ENCODE assay signal across 9 cellular contexts in the genomic region with DNA sequence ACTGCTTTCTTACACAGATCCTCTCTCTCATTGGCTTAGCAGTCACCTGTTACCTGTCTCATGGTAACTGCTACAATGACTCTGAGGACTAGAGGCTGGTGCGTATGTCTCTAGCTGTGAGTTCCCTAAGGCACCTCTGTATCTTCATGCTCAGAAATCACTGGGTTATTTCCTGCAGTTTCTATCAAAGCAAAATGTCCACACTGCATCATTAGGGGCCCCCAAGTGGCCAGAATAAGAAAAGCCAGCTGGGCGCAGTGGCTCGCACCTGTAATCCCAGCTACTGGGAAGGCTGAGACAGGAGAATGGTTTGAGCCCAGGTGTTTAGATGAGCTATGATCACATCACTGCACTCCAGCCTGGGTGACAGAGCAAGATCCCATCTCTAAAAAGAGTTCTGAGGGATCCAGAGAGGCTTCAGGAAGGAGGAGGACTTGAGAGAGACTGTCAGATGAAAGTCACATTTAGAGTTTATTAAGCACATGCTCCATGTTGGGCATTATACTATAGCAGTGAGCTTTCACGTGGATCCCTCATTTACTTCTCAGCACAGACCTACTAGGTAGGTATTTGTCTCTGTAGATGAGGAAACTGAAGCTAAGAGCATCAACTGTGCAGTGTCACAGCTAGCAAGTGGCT.
DNase-seq lines count a peak whose midpoint lies in the region; ATAC-seq and TF ChIP-seq lines count a peak whose summit lies in the region.
"Had no signal": no experiment of that assay in that cellular context is flagged by ENCODE, and none has a peak within 500 bp of the region (broad histone marks: within the 10 kb centered on the region; RNA-seq: fewer than 3 reads in every experiment).

No MANE protein-coding gene starts in this region.

- in situ Hi-C loops in brain microvascular endothelial cell (cut with HindIII; ENCODE audit: low pct_ligation_motif_present, low sequenced_read_pairs), result no loop called here

- no peaks in the 10 kb centered on the region for H3K27me3 Mint-ChIP-seq in memory B cell

- H3K27me3 ChIP-seq in brain microvascular endothelial cell (replicated peaks), result no peaks in the 10 kb centered on the region
- H3K27me3 ChIP-seq: SJCRH30 had no signal

- no peaks in the 10 kb centered on the region for H3K9me3 Mint-ChIP-seq in memory B cell

- H3K27ac ChIP-seq in brain microvascular endothelial cell, result no peak overlapping the region
- H3K27ac ChIP-seq: SJCRH30 had no signal

- TF ChIP-seq CTCF in brain microvascular endothelial cell (IDR thresholded peaks at IDR 0.05; ENCODE audit: low read depth, low read length, missing control alignments), result peak; percentile 84

- peaks cover 26% of the 10 kb centered on the region for H3K4me1 Mint-ChIP-seq in memory B cell

- H3K4me3 Mint-ChIP-seq in memory B cell, result no peak overlapping the region

- DNase-seq in CD1c-positive myeloid dendritic cell (ENCODE audit: extremely low spot score) (peak; percentile 42), NCI-H748 (lab: John Stamatoyannopoulos, UW; ENCODE audit: unreplicated experiment) (peak; percentile 66), brain microvascular endothelial cell (peak; percentile 40), memory B cell (ENCODE audit: low spot score in 2 of 2) (no peak), COLO829 (ENCODE audit: low spot score) (no peak), iPS-NIHi7 (ENCODE audit: extremely low spot score) (no peak)
- DNase-seq in stimulated activated naive CD4-positive, alpha-beta T cell treated with Interleukin-2 at 50 U/mL for 16 hours (lab: John Stamatoyannopoulos, UW), result no peak

- ATAC-seq in GM18502 (IDR thresholded peaks at IDR 0.05; ENCODE audit: poor library complexity, unreplicated experiment) (peak; percentile 30), memory B cell (ENCODE audit: low read depth) (peak; percentile 11)

- H3K36me3 Mint-ChIP-seq in memory B cell, result no peaks in the 10 kb centered on the region

- H3K36me3 ChIP-seq in brain microvascular endothelial cell (replicated peaks), result peaks cover 8% of the 10 kb centered on the region
- H3K36me3 ChIP-seq: SJCRH30 had no signal

- no peak overlapping the region for H3K4me3 ChIP-seq in brain microvascular endothelial cell (ENCODE audit: low read depth, low read length)
- H3K4me3 ChIP-seq: SJCRH30 had no signal

- H3K27ac Mint-ChIP-seq in memory B cell, result no peak overlapping the region

Comparison
In these comparisons a context has a peak if more than half of its experiments do, and no peak if none do; other contexts are left out.
1. DNase-seq: peak in CD1c-positive myeloid dendritic cell (single experiment), NCI-H748 (single experiment) and brain microvascular endothelial cell (single experiment); none in memory B cell (0 of 2), COLO829 (single experiment), stimulated activated naive CD4-positive, alpha-beta T cell treated with Interleukin-2 at 50 U/mL for 16 hours (single experiment) and iPS-NIHi7 (single experiment).